1 cellular context compared by ENCODE assay signal in the genomic region with DNA sequence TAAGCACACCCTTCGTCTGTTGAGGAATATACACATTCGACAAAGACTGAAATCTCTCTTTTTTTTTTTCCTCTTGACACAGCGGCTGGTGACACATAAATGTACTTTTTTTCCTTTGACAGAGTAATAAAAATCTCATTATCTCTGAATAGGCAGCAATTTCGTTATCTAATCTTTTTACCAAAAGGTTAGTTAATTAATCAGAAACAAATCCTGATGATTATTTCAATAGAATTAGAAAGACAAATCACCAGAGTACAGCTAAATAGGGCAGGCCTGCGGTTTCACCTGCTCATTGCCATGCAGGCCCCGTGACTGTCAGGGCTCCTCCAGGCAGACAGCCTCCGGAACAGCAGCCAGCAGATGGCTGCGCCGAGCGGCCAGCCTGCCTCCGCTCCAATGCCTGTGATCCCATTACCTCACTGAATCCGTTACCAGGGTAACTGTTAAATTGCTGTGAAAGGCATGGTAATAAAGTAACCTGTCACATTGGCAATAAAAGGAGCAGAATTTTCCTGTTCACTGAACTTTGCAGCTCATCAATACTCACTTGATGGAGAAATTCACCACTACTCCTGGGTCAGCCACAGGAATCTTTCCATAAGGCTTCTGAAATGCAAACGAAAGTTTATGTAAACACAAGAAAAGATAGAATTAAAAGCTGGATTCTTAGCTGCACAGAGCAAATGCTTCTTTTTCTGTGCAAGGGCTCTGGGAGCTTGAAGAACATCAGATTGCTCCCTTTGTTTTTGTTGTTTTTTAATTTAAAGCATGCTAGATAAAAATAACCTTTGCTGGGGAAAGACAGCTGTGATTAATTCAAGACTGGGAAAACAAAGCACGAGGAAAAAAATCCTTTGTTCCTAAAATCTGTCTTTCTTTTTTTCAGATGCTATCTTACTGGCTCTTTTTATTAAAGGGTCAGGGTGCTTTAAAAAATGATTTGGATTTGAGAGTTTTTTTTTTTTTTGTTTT.
TF ChIP-seq lines count a peak whose summit lies in the region.

No MANE protein-coding gene starts in this region.

TF ChIP-seq in GM12878, 131 proteins besides CTCF, POLR2A, EP300 and RAD21 (continued from another document):
- TF ChIP-seq, protein P1, sequence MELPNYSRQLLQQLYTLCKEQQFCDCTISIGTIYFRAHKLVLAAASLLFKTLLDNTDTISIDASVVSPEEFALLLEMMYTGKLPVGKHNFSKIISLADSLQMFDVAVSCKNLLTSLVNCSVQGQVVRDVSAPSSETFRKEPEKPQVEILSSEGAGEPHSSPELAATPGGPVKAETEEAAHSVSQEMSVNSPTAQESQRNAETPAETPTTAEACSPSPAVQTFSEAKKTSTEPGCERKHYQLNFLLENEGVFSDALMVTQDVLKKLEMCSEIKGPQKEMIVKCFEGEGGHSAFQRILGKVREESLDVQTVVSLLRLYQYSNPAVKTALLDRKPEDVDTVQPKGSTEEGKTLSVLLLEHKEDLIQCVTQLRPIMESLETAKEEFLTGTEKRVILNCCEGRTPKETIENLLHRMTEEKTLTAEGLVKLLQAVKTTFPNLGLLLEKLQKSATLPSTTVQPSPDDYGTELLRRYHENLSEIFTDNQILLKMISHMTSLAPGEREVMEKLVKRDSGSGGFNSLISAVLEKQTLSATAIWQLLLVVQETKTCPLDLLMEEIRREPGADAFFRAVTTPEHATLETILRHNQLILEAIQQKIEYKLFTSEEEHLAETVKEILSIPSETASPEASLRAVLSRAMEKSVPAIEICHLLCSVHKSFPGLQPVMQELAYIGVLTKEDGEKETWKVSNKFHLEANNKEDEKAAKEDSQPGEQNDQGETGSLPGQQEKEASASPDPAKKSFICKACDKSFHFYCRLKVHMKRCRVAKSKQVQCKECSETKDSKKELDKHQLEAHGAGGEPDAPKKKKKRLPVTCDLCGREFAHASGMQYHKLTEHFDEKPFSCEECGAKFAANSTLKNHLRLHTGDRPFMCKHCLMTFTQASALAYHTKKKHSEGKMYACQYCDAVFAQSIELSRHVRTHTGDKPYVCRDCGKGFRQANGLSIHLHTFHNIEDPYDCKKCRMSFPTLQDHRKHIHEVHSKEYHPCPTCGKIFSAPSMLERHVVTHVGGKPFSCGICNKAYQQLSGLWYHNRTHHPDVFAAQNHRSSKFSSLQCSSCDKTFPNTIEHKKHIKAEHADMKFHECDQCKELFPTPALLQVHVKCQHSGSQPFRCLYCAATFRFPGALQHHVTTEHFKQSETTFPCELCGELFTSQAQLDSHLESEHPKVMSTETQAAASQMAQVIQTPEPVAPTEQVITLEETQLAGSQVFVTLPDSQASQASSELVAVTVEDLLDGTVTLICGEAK (IDR thresholded peaks at IDR 0.05; ENCODE audit: borderline replicate concordance) = no peak
- TF ChIP-seq, protein P2, sequence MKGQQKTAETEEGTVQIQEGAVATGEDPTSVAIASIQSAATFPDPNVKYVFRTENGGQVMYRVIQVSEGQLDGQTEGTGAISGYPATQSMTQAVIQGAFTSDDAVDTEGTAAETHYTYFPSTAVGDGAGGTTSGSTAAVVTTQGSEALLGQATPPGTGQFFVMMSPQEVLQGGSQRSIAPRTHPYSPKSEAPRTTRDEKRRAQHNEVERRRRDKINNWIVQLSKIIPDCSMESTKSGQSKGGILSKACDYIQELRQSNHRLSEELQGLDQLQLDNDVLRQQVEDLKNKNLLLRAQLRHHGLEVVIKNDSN (IDR thresholded peaks at IDR 0.05; ENCODE audit: borderline replicate concordance, extremely low read length, insufficient read depth, low read depth, low read length) = peak; percentile 27
